In the genomic region with DNA sequence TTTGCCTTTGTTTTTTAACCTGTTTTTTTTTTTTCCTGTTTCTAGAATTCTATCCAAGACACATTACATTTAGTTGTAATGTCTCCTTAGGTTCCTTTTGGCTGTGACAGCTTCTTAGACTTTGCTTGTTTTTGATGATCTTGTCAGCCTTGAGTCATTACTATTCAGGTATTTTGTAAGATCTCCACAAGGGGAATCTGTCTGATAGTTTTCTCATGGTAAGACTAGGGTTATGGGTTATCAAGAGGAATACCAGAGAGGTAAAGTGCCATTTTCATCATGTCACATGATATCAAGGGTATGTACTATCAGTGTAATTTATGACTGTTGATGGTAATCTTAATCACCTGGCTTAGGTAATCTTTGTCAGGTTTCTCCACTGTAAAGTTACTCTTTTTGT, we compare ENCODE assay signal across 16 cellular contexts.
DNase-seq lines count a peak whose midpoint lies in the region; ATAC-seq and TF ChIP-seq lines count a peak whose summit lies in the region.
"Had no signal": no experiment of that assay in that cellular context is flagged by ENCODE, and none has a peak within 500 bp of the region (broad histone marks: within the 10 kb centered on the region; RNA-seq: fewer than 3 reads in every experiment).

No MANE protein-coding gene starts in this region.

- in situ Hi-C loops in mammary epithelial cell (cut with MboI; ENCODE audit: low sequenced_read_pairs in 2 of 2) = no loop called here

- H3F3A ChIP-seq in PC-3 (ENCODE audit: low read length, unreplicated experiment) = no peaks in the 10 kb centered on the region

- H3K4me2 ChIP-seq in PC-3 (ENCODE audit: low read length) = no peak overlapping the region
- peak overlapping the region; percentile 30 for H3K4me2 ChIP-seq in mammary epithelial cell (ENCODE audit: insufficient read depth, low read depth, low read length)

- H3K4me3 Mint-ChIP-seq in activated T-cell treated with anti-CD3 and anti-CD28 coated beads, Interleukin-2, amount 50 U/mL, for 72 hours = peak overlapping the region; percentile 23 to 74
- peak overlapping the region; percentile 68 for H3K4me3 Mint-ChIP-seq in stimulated activated naive CD8-positive, alpha-beta T cell treated with anti-CD3 and anti-CD28 coated beads, Interleukin-15, Interleukin-2, amounts not matched to agents 100 ng/mL and 50 ng/mL, for 24 hours

- H3K36me3 Mint-ChIP-seq in activated T-cell treated with anti-CD3 and anti-CD28 coated beads, Interleukin-2, amount 50 U/mL, for 72 hours (ENCODE audit: insufficient read depth in 2 of 2) = peaks cover 15 to 23% of the 10 kb centered on the region in 2 donors
- H3K36me3 Mint-ChIP-seq in stimulated activated naive CD8-positive, alpha-beta T cell treated with anti-CD3 and anti-CD28 coated beads, Interleukin-15, Interleukin-2, amounts not matched to agents 100 ng/mL and 50 ng/mL, for 24 hours (ENCODE audit: low read depth) = peaks cover 31% of the 10 kb centered on the region

- TF ChIP-seq CTCF in PC-3 (conservative IDR thresholded peaks at IDR 0.05; ENCODE audit: low read depth, low read length) (no peak), mammary epithelial cell (conservative IDR thresholded peaks at IDR 0.05 in 1 of 2, IDR thresholded peaks at IDR 0.05 in 1 of 2; ENCODE audit: extremely low read depth in 1 of 2, insufficient read depth in 1 of 2, low read depth in 1 of 2, low read length in 2 of 2) (peak in 1 of 2 donors; percentile 7)

- H4K20me1 ChIP-seq in PC-3 (ENCODE audit: low read length) (no peaks in the 10 kb centered on the region), mammary epithelial cell (ENCODE audit: insufficient read depth, low read length) (no peaks in the 10 kb centered on the region)

- H3K9me3 Mint-ChIP-seq in activated T-cell treated with anti-CD3 and anti-CD28 coated beads, Interleukin-2, amount 50 U/mL, for 72 hours = peaks cover 9 to 14% of the 10 kb centered on the region in 2 donors
- H3K9me3 Mint-ChIP-seq in stimulated activated naive CD8-positive, alpha-beta T cell treated with anti-CD3 and anti-CD28 coated beads, Interleukin-15, Interleukin-2, amounts not matched to agents 100 ng/mL and 50 ng/mL, for 24 hours = peaks cover 5% of the 10 kb centered on the region

- H3K4me1 ChIP-seq in PC-3 (ENCODE audit: insufficient read depth, low read length) (peaks cover 33% of the 10 kb centered on the region), mammary epithelial cell (ENCODE audit: insufficient read depth, low read length) (peaks cover 24% of the 10 kb centered on the region)
- H3K4me1 ChIP-seq: vagina had no signal

- peak in 1 of 2 donors; percentile 21 for ATAC-seq in activated T-cell treated with anti-CD3 and anti-CD28 coated beads, Interleukin-2, amount 50 U/mL, for 72 hours (replicated peaks in 1 of 2)
- peak; percentile 40 for ATAC-seq in PC-3
- ATAC-seq in GM21528 (IDR thresholded peaks at IDR 0.05; ENCODE audit: low FRiP score, unreplicated experiment) = no peak
- ATAC-seq in HG03135 (IDR thresholded peaks at IDR 0.05; ENCODE audit: unreplicated experiment) = no peak
- ATAC-seq: activated CD4-positive, CD25-positive, alpha-beta regulatory T cell treated with anti-CD3 and anti-CD28 coated beads, Interleukin-2, amount 50 U/mL, for 24 hours; right cardiac atrium had no signal

- H3K27me3 ChIP-seq in PC-3 (ENCODE audit: low read length) (no peaks in the 10 kb centered on the region), mammary epithelial cell (ENCODE audit: insufficient read depth, low read length) (no peaks in the 10 kb centered on the region)
- H3K27me3 ChIP-seq: vagina had no signal

- intact Hi-C loops in PC-3 (cut with micrococcal nuclease) (loop anchor here (10.0 kb wide), 1 partner anchor 101 kb away; the partner anchor contains the start of gene GFI1), mammary epithelial cell (cut with micrococcal nuclease) (no loop called here)

- BruUV-seq in PC-3 (replicated peaks; lab: Mats Ljungman, UMichigan) (no TSS peak), mammary epithelial cell (replicated peaks; lab: Mats Ljungman, UMichigan) (no TSS peak)

- peaks cover 76% of the 10 kb centered on the region for H3K4me1 Mint-ChIP-seq in activated T-cell treated with anti-CD3 and anti-CD28 coated beads, Interleukin-2, amount 50 U/mL, for 72 hours (ENCODE audit: low read depth)
- H3K4me1 Mint-ChIP-seq in stimulated activated naive CD8-positive, alpha-beta T cell treated with anti-CD3 and anti-CD28 coated beads, Interleukin-15, Interleukin-2, amounts not matched to agents 100 ng/mL and 50 ng/mL, for 24 hours (ENCODE audit: low read depth) = peaks cover 87% of the 10 kb centered on the region

- H3K27ac ChIP-seq in PC-3 (ENCODE audit: low read length) (no peak overlapping the region), mammary epithelial cell (ENCODE audit: insufficient read depth, low read depth, low read length) (no peak overlapping the region)
- H3K27ac ChIP-seq: vagina had no signal

- H3K4me3 ChIP-seq in PC-3 (ENCODE audit: low read length) = no peak overlapping the region
- no peak overlapping the region for H3K4me3 ChIP-seq in mammary epithelial cell (replicated peaks in 1 of 3; ENCODE audit: insufficient read depth in 1 of 3, low read depth in 2 of 3, low read length in 3 of 3)
- H3K4me3 ChIP-seq: vagina had no signal

- no peaks in the 10 kb centered on the region for H3K27me3 Mint-ChIP-seq in activated T-cell treated with anti-CD3 and anti-CD28 coated beads, Interleukin-2, amount 50 U/mL, for 72 hours (ENCODE audit: low read depth)
- no peaks in the 10 kb centered on the region for H3K27me3 Mint-ChIP-seq in stimulated activated naive CD8-positive, alpha-beta T cell treated with anti-CD3 and anti-CD28 coated beads, Interleukin-15, Interleukin-2, amounts not matched to agents 100 ng/mL and 50 ng/mL, for 24 hours

- H3K27ac Mint-ChIP-seq in activated T-cell treated with anti-CD3 and anti-CD28 coated beads, Interleukin-2, amount 50 U/mL, for 72 hours = peak overlapping the region; percentile 97
- H3K27ac Mint-ChIP-seq in stimulated activated naive CD8-positive, alpha-beta T cell treated with anti-CD3 and anti-CD28 coated beads, Interleukin-15, Interleukin-2, amounts not matched to agents 100 ng/mL and 50 ng/mL, for 24 hours = peak overlapping the region; percentile 98

- POLR2A ChIA-PET in PC-3 (lab: Charles Lee; ENCODE audit: unreplicated experiment) = no interaction called here

- H3K9me2 ChIP-seq in PC-3 (replicated peaks; ENCODE audit: low read length) = no peaks in the 10 kb centered on the region

- H2AFZ ChIP-seq in PC-3 (ENCODE audit: low read length) (no peak overlapping the region), mammary epithelial cell (ENCODE audit: low read depth, low read length) (no peak overlapping the region)

- H3K9ac ChIP-seq in PC-3 (ENCODE audit: low read length) (no peak overlapping the region), mammary epithelial cell (ENCODE audit: insufficient read depth, low read length) (no peak overlapping the region)

- H3K9me3 ChIP-seq in PC-3 (ENCODE audit: low read length) (no peaks in the 10 kb centered on the region), mammary epithelial cell (replicated peaks; ENCODE audit: insufficient read depth, low read length) (no peaks in the 10 kb centered on the region)
- H3K9me3 ChIP-seq: vagina had no signal

- dilution Hi-C loops in mammary epithelial cell (cut with HindIII; ENCODE audit: low sequenced_read_pairs) = no loop called here

- no peaks in the 10 kb centered on the region for H3K79me2 ChIP-seq in PC-3 (ENCODE audit: low read length)
- H3K79me2 ChIP-seq in mammary epithelial cell (ENCODE audit: insufficient read depth, low read length) = no peaks in the 10 kb centered on the region

- CTCF ChIA-PET in PC-3 (lab: Charles Lee) = no interaction called here
- CTCF ChIA-PET in mammary epithelial cell (lab: Charles Lee; ENCODE audit: low non-redundant PET) = interaction anchor here (0.7 kb wide), 1 partner anchor 457 kb away, joined by 4 read pairs; no protein-coding TSS in a partner anchor

- H3K36me3 ChIP-seq in PC-3 (ENCODE audit: low read depth, low read length) (no peaks in the 10 kb centered on the region), mammary epithelial cell (ENCODE audit: insufficient read depth, low read length) (peaks cover 3% of the 10 kb centered on the region)
- H3K36me3 ChIP-seq: vagina had no signal

- no peak for DNase-seq in activated T-cell treated with anti-CD3 and anti-CD28 coated beads, Interleukin-2, amount 50 U/mL, for 72 hours
- DNase-seq in activated T-cell treated with anti-CD3 and anti-CD28 coated beads for 4 hours (no peak), PC-3 (peak; percentile 59), mammary epithelial cell (peak; percentile 48), foreskin melanocyte (no peak)
- DNase-seq: cortex of kidney, EL, NCI-H1417 treated with DMSO at 0.1 percent for 48 hours, NCI-H345, right cardiac atrium, SHP77 had no signal

Comparison
In these comparisons a context has a peak if more than half of its experiments do, and no peak if none do; other contexts are left out.
1. DNase-seq: peak in PC-3 (single experiment) and mammary epithelial cell (single experiment); none in activated T-cell treated with anti-CD3 and anti-CD28 coated beads, Interleukin-2, amount 50 U/mL, for 72 hours (0 of 2), activated T-cell treated with anti-CD3 and anti-CD28 coated beads for 4 hours (single experiment) and foreskin melanocyte (single experiment).